Comparison of ENCODE assay signal across 11 cellular contexts in the genomic region with DNA sequence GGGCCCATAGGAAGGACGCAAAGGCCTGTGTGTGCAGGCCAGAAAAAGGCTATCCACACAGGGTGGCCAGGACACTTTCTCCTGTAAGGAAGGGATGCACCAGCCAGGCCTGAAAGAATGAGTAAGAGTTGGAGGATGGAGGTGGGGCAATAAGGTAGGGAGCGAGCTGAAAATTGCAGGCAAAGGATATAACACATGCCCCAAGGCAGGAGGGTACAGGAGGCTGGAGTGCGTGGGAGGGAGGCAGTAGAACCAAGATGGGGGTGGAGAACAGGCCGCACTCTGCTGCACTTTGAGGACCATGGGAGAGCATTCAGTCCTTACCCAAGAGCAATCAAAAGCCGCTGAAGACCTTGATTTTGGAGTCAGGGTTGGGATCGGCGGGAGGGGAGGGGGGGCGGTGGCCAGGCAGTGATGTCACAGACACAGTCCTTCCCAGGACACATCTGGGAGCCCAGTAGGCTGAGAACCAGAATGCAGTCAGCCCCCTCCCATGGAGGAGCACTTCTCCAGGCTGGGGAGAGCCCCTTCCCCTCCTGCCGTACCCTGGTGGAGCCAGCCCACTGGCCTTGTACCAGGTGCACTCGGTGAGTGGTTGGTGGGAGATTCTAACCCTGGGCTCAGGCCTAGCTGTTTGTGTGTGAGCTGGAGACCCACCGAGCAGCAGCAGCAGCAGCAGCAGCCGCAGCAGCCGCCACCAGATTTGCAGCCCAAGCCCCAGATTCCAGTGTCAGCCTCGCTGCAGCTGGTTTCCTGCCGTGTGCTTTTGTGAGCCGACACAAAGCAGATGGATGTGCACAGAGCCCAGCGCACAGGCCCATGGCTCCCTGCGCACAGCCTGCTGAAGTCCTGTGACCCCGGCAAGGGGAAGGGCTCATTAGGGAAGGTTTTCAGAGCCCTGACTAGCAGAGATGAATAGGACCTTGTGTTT. TPM values are rescaled to one million over a fixed set of nuclear protein-coding genes. Genes with fewer than 3 reads are reported as not detected.
DNase-seq lines count a peak whose midpoint lies in the region; ATAC-seq, FAIRE-seq and TF ChIP-seq lines count a peak whose summit lies in the region.
"Had no signal": no experiment of that assay in that cellular context is flagged by ENCODE, and none has a peak within 500 bp of the region (broad histone marks: within the 10 kb centered on the region; RNA-seq: fewer than 3 reads in every experiment).

No MANE protein-coding gene starts in this region.

- H3K36me3 ChIP-seq in lower lobe of right lung (peaks cover 35% of the 10 kb centered on the region), ascending aorta (peaks cover 1 to 12% of the 10 kb centered on the region in 2 donors)

- H3K27me3 ChIP-seq in lower lobe of right lung (ENCODE audit: low read depth), result no peaks in the 10 kb centered on the region
- H3K27me3 ChIP-seq in ascending aorta, result no peaks in the 10 kb centered on the region

- no peak for ATAC-seq in lower lobe of right lung

- H3K4me3 ChIP-seq in lower lobe of right lung (no peak overlapping the region), ascending aorta (no peak overlapping the region)

- H3K4me1 ChIP-seq in lower lobe of right lung (peaks cover 67% of the 10 kb centered on the region), ascending aorta (peaks cover 23 to 54% of the 10 kb centered on the region in 2 donors)

- intact Hi-C loops in lower lobe of right lung (cut with DNase I) (loop anchor here (10.0 kb wide), 1 partner anchor 135 kb away; no protein-coding TSS in a partner anchor), ascending aorta (cut with DNase I) (no loop called here)

- H3K27ac ChIP-seq in angular gyrus (ENCODE audit: low read depth, low read length), result peak overlapping the region; percentile 51
- peak overlapping the region; percentile 60 for H3K27ac ChIP-seq in substantia nigra (ENCODE audit: low read depth, low read length, poor library complexity, severe bottlenecking)
- no peak overlapping the region for H3K27ac ChIP-seq in lower lobe of right lung
- H3K27ac ChIP-seq in ascending aorta, result no peak overlapping the region

- DNase-seq in NCI-H82 (lab: John Stamatoyannopoulos, UW) (peak; percentile 44), NCI-H82 treated with DMSO at 0.1 percent for 48 hours (lab: John Stamatoyannopoulos, UW; ENCODE audit: unreplicated experiment) (no peak), kidney glomerular epithelial cell (lab: John Stamatoyannopoulos, UW) (peak; percentile 33), substantia nigra (lab: John Stamatoyannopoulos, UW) (peak in 34 of 49 donors; percentile 11 to 61 (median 30)), GM19239 (ENCODE audit: insufficient read length, low spot score) (no peak), lower lobe of right lung (no peak), ascending aorta (ENCODE audit: low spot score in 2 of 2) (no peak)
- DNase-seq: activated CD4-positive, alpha-beta memory T cell treated with anti-CD3 and anti-CD28 coated beads, Interleukin-2, amount 10 ng/mL, durations not matched to agents 7 days and 5 days; naive B cell; SIG-M5 had no signal

- H3K9me3 ChIP-seq in lower lobe of right lung (no peaks in the 10 kb centered on the region), ascending aorta (no peaks in the 10 kb centered on the region)

- no peak for FAIRE-seq in GM19239 (lab: Jason Lieb, UNC)

- TF ChIP-seq CTCF in lower lobe of right lung (IDR thresholded peaks at IDR 0.05) (no peak), ascending aorta (IDR thresholded peaks at IDR 0.05) (no peak)

RNA-seq across cellular contexts. Expression of gene ANKRD40, which starts 17.5 kb away (rescaled TPM):
- total RNA-seq in lower lobe of right lung (49.5 TPM), ascending aorta (35.4 TPM)

RNA-seq across cellular contexts. Expression of gene LUC7L3, which starts 29.2 kb away (rescaled TPM):
- total RNA-seq in lower lobe of right lung, result 106 TPM
- total RNA-seq in ascending aorta, result 32.0 TPM

RNA-seq across cellular contexts. Expression of gene ABCC3, which starts 55.5 kb away (rescaled TPM):
- total RNA-seq in lower lobe of right lung, result 41.7 TPM
- total RNA-seq in ascending aorta, result 30.2 TPM

Comparison
In these comparisons a context has a peak if more than half of its experiments do, and no peak if none do; other contexts are left out.
1. DNase-seq: peak in NCI-H82 (single experiment), kidney glomerular epithelial cell (single experiment) and substantia nigra (34 of 49); none in NCI-H82 treated with DMSO at 0.1 percent for 48 hours (single experiment), GM19239 (single experiment), lower lobe of right lung (single experiment) and ascending aorta (0 of 2).
2. H3K27ac ChIP-seq: peak in angular gyrus (single experiment) and substantia nigra (single experiment); none in lower lobe of right lung (single experiment) and ascending aorta (0 of 2).